Comparison of ENCODE assay signal across 1 cellular context in the genomic region with DNA sequence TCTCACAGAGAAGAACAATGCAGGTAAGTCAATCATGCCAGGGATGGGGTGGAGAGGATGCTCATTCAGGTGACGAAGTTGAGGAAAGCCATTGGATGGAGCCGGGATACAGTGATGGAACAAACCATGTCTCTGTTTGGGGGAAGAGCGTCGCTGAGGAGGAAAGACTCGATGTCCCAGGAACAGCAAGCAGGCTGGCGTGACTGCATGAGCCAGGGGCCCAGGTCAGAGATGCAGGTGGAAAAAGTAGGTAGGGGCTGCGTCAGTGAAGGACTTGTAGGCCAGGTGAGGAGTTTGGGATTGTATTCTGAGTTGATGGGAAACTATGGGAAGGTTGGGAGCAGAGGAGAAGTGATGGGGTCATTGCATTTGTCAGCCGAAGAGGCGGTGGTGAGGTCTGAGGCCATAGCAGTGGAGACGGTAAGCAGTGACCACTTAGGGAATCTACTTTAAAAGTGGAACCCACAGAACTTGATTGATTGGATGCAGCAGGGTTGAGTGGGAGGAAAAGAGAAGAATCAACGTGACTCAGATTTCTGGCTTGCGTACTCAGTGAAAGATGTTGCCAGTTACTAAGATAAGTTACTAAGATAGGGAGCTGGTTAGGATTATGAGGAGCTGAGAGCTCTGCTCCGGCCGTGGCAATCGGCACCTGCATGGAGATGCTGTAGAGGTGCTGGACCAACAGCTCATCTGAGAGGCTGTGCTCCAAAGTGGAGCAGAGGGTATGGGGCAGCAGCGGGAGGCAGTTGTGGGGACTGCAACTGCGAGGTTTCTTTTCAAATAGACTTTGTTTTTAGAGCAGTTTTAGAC.
A peak's percentile ranks its signal among the peaks of the same experiment; 100 is the strongest.
TF ChIP-seq lines count a peak whose summit lies in the region.

No MANE protein-coding gene starts in this region.

TF ChIP-seq in SK-N-SH, 30 proteins besides CTCF, POLR2A, EP300 and RAD21:
- TF ChIP-seq JUND (IDR thresholded peaks at IDR 0.05) (peak; percentile 26; the same call in 1 of the 2 replicates), TCF12 (IDR thresholded peaks at IDR 0.05) (peak; percentile 57), FOSL2 (IDR thresholded peaks at IDR 0.05; ENCODE audit: borderline replicate concordance, low read depth) (peak; percentile 3; the same call in 1 of the 2 replicates)
- TF ChIP-seq, protein P1, sequence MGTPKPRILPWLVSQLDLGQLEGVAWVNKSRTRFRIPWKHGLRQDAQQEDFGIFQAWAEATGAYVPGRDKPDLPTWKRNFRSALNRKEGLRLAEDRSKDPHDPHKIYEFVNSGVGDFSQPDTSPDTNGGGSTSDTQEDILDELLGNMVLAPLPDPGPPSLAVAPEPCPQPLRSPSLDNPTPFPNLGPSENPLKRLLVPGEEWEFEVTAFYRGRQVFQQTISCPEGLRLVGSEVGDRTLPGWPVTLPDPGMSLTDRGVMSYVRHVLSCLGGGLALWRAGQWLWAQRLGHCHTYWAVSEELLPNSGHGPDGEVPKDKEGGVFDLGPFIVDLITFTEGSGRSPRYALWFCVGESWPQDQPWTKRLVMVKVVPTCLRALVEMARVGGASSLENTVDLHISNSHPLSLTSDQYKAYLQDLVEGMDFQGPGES (IDR thresholded peaks at IDR 0.05; ENCODE audit: low read depth, low read length) = no peak
- TF ChIP-seq, protein P2, sequence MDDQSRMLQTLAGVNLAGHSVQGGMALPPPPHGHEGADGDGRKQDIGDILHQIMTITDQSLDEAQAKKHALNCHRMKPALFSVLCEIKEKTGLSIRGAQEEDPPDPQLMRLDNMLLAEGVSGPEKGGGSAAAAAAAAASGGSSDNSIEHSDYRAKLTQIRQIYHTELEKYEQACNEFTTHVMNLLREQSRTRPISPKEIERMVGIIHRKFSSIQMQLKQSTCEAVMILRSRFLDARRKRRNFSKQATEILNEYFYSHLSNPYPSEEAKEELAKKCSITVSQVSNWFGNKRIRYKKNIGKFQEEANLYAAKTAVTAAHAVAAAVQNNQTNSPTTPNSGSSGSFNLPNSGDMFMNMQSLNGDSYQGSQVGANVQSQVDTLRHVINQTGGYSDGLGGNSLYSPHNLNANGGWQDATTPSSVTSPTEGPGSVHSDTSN (IDR thresholded peaks at IDR 0.05) = peak; percentile 61
